8 cellular contexts compared by ENCODE assay signal in the genomic region with DNA sequence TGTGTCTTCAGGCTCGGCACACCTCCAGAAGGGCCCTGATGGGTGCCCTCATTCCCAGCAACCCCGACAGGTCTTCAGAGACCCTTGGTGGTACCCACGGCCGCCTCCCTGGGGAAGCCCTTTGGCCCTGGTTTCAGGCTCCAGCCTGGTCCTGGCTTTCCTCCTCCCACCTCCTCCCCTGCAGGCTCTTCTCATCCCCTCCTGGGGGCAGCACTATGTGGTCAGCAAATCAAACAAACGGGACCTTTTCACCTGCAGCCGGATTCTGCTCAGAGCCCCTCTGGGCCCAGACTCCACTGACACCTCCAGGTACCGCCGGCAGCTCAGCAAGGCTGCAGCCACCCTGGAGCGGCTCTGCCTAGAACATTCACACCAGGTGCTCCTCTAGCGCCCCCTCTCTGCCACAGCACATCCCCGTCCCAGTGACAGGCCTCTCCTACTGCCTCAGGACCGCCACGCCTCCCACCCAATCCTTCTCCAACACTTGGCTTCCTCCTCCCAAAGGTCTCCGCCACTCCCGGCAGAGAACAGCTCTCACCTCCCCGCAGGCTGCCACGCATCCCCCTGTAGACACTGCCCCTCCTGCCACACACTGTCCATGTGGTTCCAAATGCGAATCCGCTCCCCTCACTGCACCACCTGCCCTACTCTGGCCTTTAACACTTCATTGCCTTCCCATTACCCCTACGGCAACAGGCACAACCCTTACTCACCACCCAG. TPM values are rescaled to one million over a fixed set of nuclear protein-coding genes. Genes with fewer than 3 reads are reported as not detected.
DNase-seq lines count a peak whose midpoint lies in the region; ATAC-seq and TF ChIP-seq lines count a peak whose summit lies in the region.

No MANE protein-coding gene starts in this region.

- no peak for ATAC-seq in GM21515 (IDR thresholded peaks at IDR 0.05; ENCODE audit: unreplicated experiment)

- no peaks in the 10 kb centered on the region for H3K27me3 ChIP-seq in endodermal cell (ENCODE audit: control insufficient read depth, insufficient read depth, low read length, poor library complexity, severe bottlenecking)

- H3K27me3 Mint-ChIP-seq in endodermal cell (ENCODE audit: insufficient read depth) (no peaks in the 10 kb centered on the region), osteocyte (ENCODE audit: unreplicated experiment) (no peaks in the 10 kb centered on the region)

- H3K9ac ChIP-seq in endodermal cell (ENCODE audit: extremely low read depth, low read length, poor library complexity, severe bottlenecking) = no peak overlapping the region

- H3K4me1 Mint-ChIP-seq in endodermal cell (peaks cover 4% of the 10 kb centered on the region), osteocyte (ENCODE audit: unreplicated experiment) (peaks cover 4% of the 10 kb centered on the region)

- H3K27ac Mint-ChIP-seq in endodermal cell = peak overlapping the region; percentile 85
- no peak overlapping the region for H3K27ac Mint-ChIP-seq in osteocyte (ENCODE audit: unreplicated experiment)

- DNase-seq in AML-193 (lab: John Stamatoyannopoulos, UW) = peak; percentile 23 to 34
- no peak for DNase-seq in GM20000 (ENCODE audit: low spot score)
- DNase-seq in SK-N-DZ (ENCODE audit: low spot score) = peak; percentile 51
- DNase-seq in endodermal cell = peak; percentile 97
- DNase-seq in osteocyte (ENCODE audit: extremely low spot score, unreplicated experiment) = peak; percentile 85
- DNase-seq in NCI-H446 treated with DMSO at 0.1 percent for 48 hours (lab: John Stamatoyannopoulos, UW) = no peak
- no peak for DNase-seq in GM13976 (ENCODE audit: low spot score)

- no peak overlapping the region for H3K27ac ChIP-seq in endodermal cell (ENCODE audit: low read depth, low read length)

- H3K36me3 Mint-ChIP-seq in endodermal cell (ENCODE audit: low read depth) = peaks cover 2% of the 10 kb centered on the region
- peaks cover 19% of the 10 kb centered on the region for H3K36me3 Mint-ChIP-seq in osteocyte (ENCODE audit: unreplicated experiment)

- H3K9me3 ChIP-seq in endodermal cell (ENCODE audit: control insufficient read depth, low read length) = no peaks in the 10 kb centered on the region

- TF ChIP-seq CTCF in GM20000 (IDR thresholded peaks at IDR 0.05; ENCODE audit: extremely low read depth, missing control alignments) = peak; percentile 14
- peak; percentile 98 for TF ChIP-seq CTCF in endodermal cell (conservative IDR thresholded peaks at IDR 0.05)
- peak; percentile 78 for TF ChIP-seq CTCF in osteocyte (IDR thresholded peaks at IDR 0.05)
- no peak for TF ChIP-seq CTCF in GM13976 (IDR thresholded peaks at IDR 0.05; ENCODE audit: borderline replicate concordance, control extremely low read depth, extremely low read depth, insufficient read depth, missing control alignments)

- in situ Hi-C loops in GM13976 (cut with MboI; ENCODE audit: low sequenced_read_pairs, unreplicated experiment) = no loop called here

- H3K36me3 ChIP-seq in endodermal cell (ENCODE audit: control insufficient read depth, insufficient read depth, low read length) = no peaks in the 10 kb centered on the region

- no peak overlapping the region for H3K4me3 Mint-ChIP-seq in endodermal cell
- H3K4me3 Mint-ChIP-seq in osteocyte (ENCODE audit: unreplicated experiment) = no peak overlapping the region

- H3K9me3 Mint-ChIP-seq in endodermal cell (no peaks in the 10 kb centered on the region), osteocyte (ENCODE audit: unreplicated experiment) (no peaks in the 10 kb centered on the region)

- no peaks in the 10 kb centered on the region for H3K4me1 ChIP-seq in endodermal cell (ENCODE audit: control insufficient read depth, insufficient read depth, low read length)

- H3K4me3 ChIP-seq in endodermal cell (ENCODE audit: low read length) = no peak overlapping the region

- 64 to 69% methylated on average over 18 to 20 of the region's 20 CpGs for WGBS in endodermal cell (ENCODE audit: insufficient coverage in 1 of 2, insufficient read length in 1 of 2), 2 experiments

RNA-seq across cellular contexts. Expression of gene CORO7, which starts 12.0 kb away (rescaled TPM):
- polyA plus RNA-seq in SK-N-DZ (2014; cell fraction: cytosol; rRNA removed) = 39.0 and 46.4 TPM in 2 replicates
- 187 and 190 TPM in 2 replicates for polyA plus RNA-seq in SK-N-DZ (2014; cell fraction: nucleus; rRNA removed)
- total RNA-seq in endodermal cell = 10 to 100 TPM; 32.5 to 37.5 TPM
- polyA plus RNA-seq in endodermal cell (2013, experiment 1 of 2) = 17.2 TPM
- 18.4 TPM for polyA plus RNA-seq in endodermal cell (2013, experiment 2 of 2)
- 35.5 and 40.1 TPM in 2 replicates for total RNA-seq in osteocyte

RNA-seq across cellular contexts. Expression of gene DNAJA3, which starts 21.3 kb away (rescaled TPM):
- 83.8 and 85.3 TPM in 2 replicates for polyA plus RNA-seq in SK-N-DZ (2014; cell fraction: cytosol; rRNA removed)
- polyA plus RNA-seq in SK-N-DZ (2014; cell fraction: nucleus; rRNA removed) = 87.2 and 90.3 TPM in 2 replicates
- 10 to 100 TPM; 37.4 to 38.5 TPM for total RNA-seq in endodermal cell
- 33.2 TPM for polyA plus RNA-seq in endodermal cell (2013, experiment 1 of 2)
- polyA plus RNA-seq in endodermal cell (2013, experiment 2 of 2) = 35.2 TPM
- 31.1 and 33.7 TPM in 2 replicates for total RNA-seq in osteocyte

RNA-seq across cellular contexts. Expression of gene VASN, which starts 32.8 kb away (rescaled TPM):
- polyA plus RNA-seq in SK-N-DZ (2014; cell fraction: cytosol; rRNA removed) = 7.4 and 7.9 TPM in 2 replicates
- polyA plus RNA-seq in SK-N-DZ (2014; cell fraction: nucleus; rRNA removed) = 3.4 and 4.9 TPM in 2 replicates
- total RNA-seq in endodermal cell (10 to 100 TPM; 10.4 to 12.1 TPM), osteocyte (62.7 and 63.1 TPM in 2 replicates)
- 11.5 TPM for polyA plus RNA-seq in endodermal cell (2013, experiment 1 of 2)
- polyA plus RNA-seq in endodermal cell (2013, experiment 2 of 2) = 11.6 TPM

RNA-seq across cellular contexts. Expression of gene PAM16, which starts 53.3 kb away (rescaled TPM):
- polyA plus RNA-seq in SK-N-DZ (2014; cell fraction: cytosol; rRNA removed) = 187 and 191 TPM in 2 replicates
- polyA plus RNA-seq in SK-N-DZ (2014; cell fraction: nucleus; rRNA removed) = 181 and 215 TPM in 2 replicates
- 10 to 100 TPM; 57.7 to 66.2 TPM for total RNA-seq in endodermal cell
- 57.2 TPM for polyA plus RNA-seq in endodermal cell (2013, experiment 1 of 2)
- polyA plus RNA-seq in endodermal cell (2013, experiment 2 of 2) = 62.4 TPM
- 21.0 and 23.7 TPM in 2 replicates for total RNA-seq in osteocyte

Comparison
In these comparisons a context has a peak if more than half of its experiments do, and no peak if none do; other contexts are left out.
1. DNase-seq: peak in AML-193 (2 of 2), SK-N-DZ (single experiment), endodermal cell (single experiment) and osteocyte (single experiment); none in GM20000 (single experiment), NCI-H446 treated with DMSO at 0.1 percent for 48 hours (single experiment) and GM13976 (single experiment).